In the genomic region with DNA sequence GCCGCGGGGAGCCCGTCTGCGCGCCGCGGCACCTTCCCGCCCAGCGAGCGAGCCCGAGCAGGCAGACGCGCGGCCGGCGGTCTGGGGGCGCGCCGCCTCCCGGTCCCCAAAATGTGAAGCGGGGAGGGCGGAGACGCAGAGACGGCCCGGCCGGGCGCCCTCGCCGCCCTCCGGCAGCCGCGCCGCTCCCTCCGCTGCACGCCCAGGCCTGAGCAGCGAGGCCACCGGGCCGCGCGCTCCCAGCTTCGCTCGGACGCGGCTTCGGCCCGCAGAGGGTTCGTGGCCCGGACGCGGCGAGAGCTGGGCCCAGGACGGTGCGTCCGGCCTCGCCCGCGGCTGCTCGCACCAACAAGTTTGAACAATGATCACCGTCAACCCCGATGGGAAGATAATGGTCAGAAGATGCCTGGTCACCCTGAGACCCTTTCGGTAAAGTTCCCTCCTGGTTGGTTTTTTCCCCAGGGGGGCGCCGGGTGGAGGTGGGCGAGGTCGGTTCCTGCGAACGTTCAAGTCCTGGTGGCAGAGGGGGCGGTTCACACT, we compare ENCODE assay signal across 8 cellular contexts. TPM values are rescaled to one million over a fixed set of nuclear protein-coding genes. Genes with fewer than 3 reads are reported as not detected.
DNase-seq lines count a peak whose midpoint lies in the region; ATAC-seq and TF ChIP-seq lines count a peak whose summit lies in the region.

No MANE protein-coding gene starts in this region.

- H2AFZ ChIP-seq in parathyroid adenoma = peak overlapping the region; percentile 64

- intact Hi-C loops in dorsolateral prefrontal cortex (cut with DNase I) = loop anchor here (1.0 to 10.0 kb wide), 4 partner anchors 188 to 386 kb away; no protein-coding TSS in a partner anchor
- intact Hi-C loops in posterior vena cava (cut with DNase I) = loop anchor here (5.0 kb wide), 1 partner anchor 189 kb away; no protein-coding TSS in a partner anchor

- H3K36me3 ChIP-seq in parathyroid adenoma (ENCODE audit: control insufficient read depth, insufficient read depth, low read length) = no peaks in the 10 kb centered on the region

- H3K27me3 ChIP-seq in dorsolateral prefrontal cortex (peaks cover 0 to 25% (median 9%) of the 10 kb centered on the region in 45 donors), parathyroid adenoma (ENCODE audit: control insufficient read depth, insufficient read depth, low read length) (no peaks in the 10 kb centered on the region)

- no peaks in the 10 kb centered on the region for H3K9me3 ChIP-seq in parathyroid adenoma (ENCODE audit: control insufficient read depth, low read length)

- H3K4me3 ChIP-seq in dorsolateral prefrontal cortex (peak overlapping the region; percentile 28 to 73 (median 59)), parathyroid adenoma (ENCODE audit: low read depth, low read length) (no peak overlapping the region)

- DNase-seq in ELR (ENCODE audit: low read depth) (peak; percentile 49), NCI-H69 (lab: John Stamatoyannopoulos, UW) (peak; percentile 77), dorsolateral prefrontal cortex (peak in 1 of 10 donors; percentile 18), KG1 (lab: John Stamatoyannopoulos, UW) (no peak), GM19240 (ENCODE audit: insufficient read length, low spot score) (no peak), posterior vena cava (ENCODE audit: low spot score) (no peak)

- TF ChIP-seq CTCF in dorsolateral prefrontal cortex (IDR thresholded peaks at IDR 0.05 in 54 of 56, conservative IDR thresholded peaks at IDR 0.05 in 2 of 56; ENCODE audit: low read depth in 1 of 56, partially characterized antibody in 56 of 56) (no peak), parathyroid adenoma (IDR thresholded peaks at IDR 0.05) (no peak)

- no peaks in the 10 kb centered on the region for H3K79me2 ChIP-seq in parathyroid adenoma

- no peak overlapping the region for H3K9ac ChIP-seq in parathyroid adenoma

- peaks cover 12% of the 10 kb centered on the region for H3K4me1 Mint-ChIP-seq in stimulated activated memory B cell treated with anti-CD40 and anti-IgM and Interleukin-4, amounts not matched to agents 10 μg/mL and 1 μg/mL and 100 μg/mL, for 72 hours

- H3K36me3 Mint-ChIP-seq in stimulated activated memory B cell treated with anti-CD40 and anti-IgM and Interleukin-4, amounts not matched to agents 10 μg/mL and 1 μg/mL and 100 μg/mL, for 72 hours = no peaks in the 10 kb centered on the region

- peaks cover 81% of the 10 kb centered on the region for H3K27me3 Mint-ChIP-seq in stimulated activated memory B cell treated with anti-CD40 and anti-IgM and Interleukin-4, amounts not matched to agents 10 μg/mL and 1 μg/mL and 100 μg/mL, for 72 hours

- no peak overlapping the region for H3K4me3 Mint-ChIP-seq in stimulated activated memory B cell treated with anti-CD40 and anti-IgM and Interleukin-4, amounts not matched to agents 10 μg/mL and 1 μg/mL and 100 μg/mL, for 72 hours

- no peak overlapping the region for H3K27ac Mint-ChIP-seq in stimulated activated memory B cell treated with anti-CD40 and anti-IgM and Interleukin-4, amounts not matched to agents 10 μg/mL and 1 μg/mL and 100 μg/mL, for 72 hours

- H3K27ac ChIP-seq in dorsolateral prefrontal cortex = peak overlapping the region in 34 of 59 donors; percentile 22 to 84 (median 62)
- H3K27ac ChIP-seq in parathyroid adenoma = no peak overlapping the region

- H3K4me1 ChIP-seq in parathyroid adenoma = peaks cover 5% of the 10 kb centered on the region

- ATAC-seq in stimulated activated memory B cell treated with anti-CD40 and anti-IgM and Interleukin-4, amounts not matched to agents 10 μg/mL and 1 μg/mL and 100 μg/mL, for 72 hours = no peak

- peak overlapping the region; percentile 21 for H3K4me2 ChIP-seq in parathyroid adenoma (ENCODE audit: low read length)

- no peaks in the 10 kb centered on the region for H3K9me3 Mint-ChIP-seq in stimulated activated memory B cell treated with anti-CD40 and anti-IgM and Interleukin-4, amounts not matched to agents 10 μg/mL and 1 μg/mL and 100 μg/mL, for 72 hours

RNA-seq across cellular contexts. Expression of gene MGAT5B, which starts 0.5 kb away (rescaled TPM):
- total RNA-seq in dorsolateral prefrontal cortex (100 to 1,000 TPM in 84 of 120 experiments, 10 to 100 TPM in 36; 25.5 to 227 (median 115) TPM), posterior vena cava (under 1 TPM; 0.19 to 0.88 TPM)

Comparison
In these comparisons a context has a peak if more than half of its experiments do, and no peak if none do; other contexts are left out.
1. DNase-seq: peak in ELR (single experiment) and NCI-H69 (single experiment); none in KG1 (single experiment), GM19240 (single experiment) and posterior vena cava (single experiment).
2. RNA of gene MGAT5B, which starts 0.5 kb away (total RNA-seq): 25.5 to 227 TPM in dorsolateral prefrontal cortex; 0.19 to 0.88 TPM in posterior vena cava; every median in the first group is over 10 times any median in the second.